ENCODE assay signal across 8 cellular contexts in genomic region chr7:43612599-43613589, GRCh38. TPM values are rescaled to one million over a fixed set of nuclear protein-coding genes. Genes with fewer than 3 reads are reported as not detected.
DNase-seq lines count a peak whose midpoint lies in the region; ATAC-seq and TF ChIP-seq lines count a peak whose summit lies in the region.

No MANE protein-coding gene starts in this region.

- peaks cover 42% of the 10 kb centered on the region for H3K36me3 ChIP-seq in CD8-positive, alpha-beta T cell (ENCODE audit: insufficient read depth, low read length)
- H3K36me3 ChIP-seq in left lung (peaks cover 0 to 62% of the 10 kb centered on the region in 2 donors), upper lobe of right lung (peaks cover 66% of the 10 kb centered on the region), thyroid gland (peaks cover 0 to 9% of the 10 kb centered on the region in 2 donors)

- TF ChIP-seq CTCF in CD8-positive, alpha-beta T cell (IDR thresholded peaks at IDR 0.05) = no peak
- TF ChIP-seq CTCF in left lung (IDR thresholded peaks at IDR 0.05) (no peak), upper lobe of right lung (IDR thresholded peaks at IDR 0.05) (no peak), thyroid gland (IDR thresholded peaks at IDR 0.05) (no peak)

- peaks cover 77% of the 10 kb centered on the region for H3K36me3 Mint-ChIP-seq in CD8-positive, alpha-beta T cell
- H3K36me3 Mint-ChIP-seq in T-cell = peaks cover 54% of the 10 kb centered on the region

- H3K9me3 Mint-ChIP-seq in CD8-positive, alpha-beta T cell = no peaks in the 10 kb centered on the region
- no peaks in the 10 kb centered on the region for H3K9me3 Mint-ChIP-seq in T-cell

- CTCF ChIA-PET in CD8-positive, alpha-beta T cell (lab: Charles Lee) = interaction anchor here (1.4 to 2.0 kb wide), 3 partner anchors 14 to 87 kb away, joined by 4 to 13 read pairs (median 5); partner anchors contain the start of gene STK17A
- CTCF ChIA-PET in T-cell (lab: Charles Lee) = interaction anchor here in 1 of 2 donors (0.5 to 3.0 kb wide), 7 partner anchors 8 to 87 kb away, joined by 3 to 30 read pairs (median 4); partner anchors contain the start of gene STK17A

- H3K27ac ChIP-seq in CD8-positive, alpha-beta T cell (ENCODE audit: low read depth, low read length) = no peak overlapping the region
- H3K27ac ChIP-seq in left lung = peak overlapping the region in 1 of 2 donors; percentile 57
- no peak overlapping the region for H3K27ac ChIP-seq in upper lobe of right lung
- no peak overlapping the region for H3K27ac ChIP-seq in thyroid gland

- H3K9me3 ChIP-seq in CD8-positive, alpha-beta T cell (ENCODE audit: low read length) = no peaks in the 10 kb centered on the region
- H3K9me3 ChIP-seq in left lung = no peaks in the 10 kb centered on the region
- no peaks in the 10 kb centered on the region for H3K9me3 ChIP-seq in upper lobe of right lung
- no peaks in the 10 kb centered on the region for H3K9me3 ChIP-seq in thyroid gland

- 70 to 77% methylated on average over 3 of the region's 3 CpGs for WGBS in thyroid gland, 2 donors

- no peak overlapping the region for H3K4me3 ChIP-seq in CD8-positive, alpha-beta T cell (ENCODE audit: low read depth, low read length)
- no peak overlapping the region for H3K4me3 ChIP-seq in left lung
- no peak overlapping the region for H3K4me3 ChIP-seq in upper lobe of right lung
- no peak overlapping the region for H3K4me3 ChIP-seq in thyroid gland (replicated peaks in 1 of 3)

- H3K27ac Mint-ChIP-seq in CD8-positive, alpha-beta T cell = peak overlapping the region; percentile 88
- H3K27ac Mint-ChIP-seq in T-cell = peak overlapping the region; percentile 80 to 87

- intact Hi-C loops in CD8-positive, alpha-beta T cell (cut with DNase I, micrococcal nuclease) = loop anchor here in 1 of 2 experiments (1.0 to 2.0 kb wide), 3 partner anchors 8 to 26 kb away; no protein-coding TSS in a partner anchor
- intact Hi-C loops in left lung (cut with DNase I) = no loop called here
- intact Hi-C loops in upper lobe of right lung (cut with DNase I) = no loop called here
- intact Hi-C loops in thyroid gland (cut with DNase I) = no loop called here

- no peak for DNase-seq in CD8-positive, alpha-beta T cell
- DNase-seq in T-cell (no peak), left lung (no peak), mucosa of gallbladder (ENCODE audit: low spot score) (no peak), upper lobe of right lung (no peak), thyroid gland (no peak), T-helper 9 cell (no peak)

- H3K4me1 Mint-ChIP-seq in CD8-positive, alpha-beta T cell (ENCODE audit: low read depth) = peaks cover 72% of the 10 kb centered on the region
- peaks cover 44 to 74% (median 55%) of the 10 kb centered on the region in 3 donors for H3K4me1 Mint-ChIP-seq in T-cell

- peak; percentile 39 for ATAC-seq in CD8-positive, alpha-beta T cell
- ATAC-seq in GM21528 (IDR thresholded peaks at IDR 0.05; ENCODE audit: low FRiP score, unreplicated experiment) = peak; percentile 56
- ATAC-seq in T-cell (replicated peaks in 1 of 4) = peak; percentile 20 to 33 (median 30)
- peak; percentile 24 for ATAC-seq in left lung
- ATAC-seq in upper lobe of right lung = no peak

- POLR2A ChIA-PET in CD8-positive, alpha-beta T cell (lab: Charles Lee) = interaction anchor here (0.6 to 2.5 kb wide), 8 partner anchors 9 to 56 kb away, joined by 3 to 7 read pairs (median 3); partner anchors contain the start of gene STK17A
- POLR2A ChIA-PET in T-cell (lab: Charles Lee) = interaction anchor here (0.6 to 0.8 kb wide), 5 partner anchors 9 to 30 kb away, joined by 3 to 5 read pairs (median 3); partner anchors contain the start of gene STK17A (in 1 of the 2)

- H3K4me3 Mint-ChIP-seq in CD8-positive, alpha-beta T cell = peak overlapping the region; percentile 40
- peak overlapping the region in 2 of 3 donors; percentile 15 to 34 for H3K4me3 Mint-ChIP-seq in T-cell

- TF ChIP-seq POLR2A in thyroid gland (IDR thresholded peaks at IDR 0.05) = no peak

- no peaks in the 10 kb centered on the region for H3K27me3 ChIP-seq in CD8-positive, alpha-beta T cell (ENCODE audit: insufficient read depth, low read length)
- no peaks in the 10 kb centered on the region for H3K27me3 ChIP-seq in left lung
- H3K27me3 ChIP-seq in upper lobe of right lung = no peaks in the 10 kb centered on the region
- no peaks in the 10 kb centered on the region for H3K27me3 ChIP-seq in thyroid gland

- H3K4me1 ChIP-seq in CD8-positive, alpha-beta T cell (ENCODE audit: insufficient read depth, low read length) = peaks cover 87% of the 10 kb centered on the region
- H3K4me1 ChIP-seq in left lung (peaks cover 0 to 4% of the 10 kb centered on the region in 2 donors), upper lobe of right lung (no peaks in the 10 kb centered on the region), thyroid gland (peaks cover 0 to 3% of the 10 kb centered on the region in 2 donors)

- H3K27me3 Mint-ChIP-seq in CD8-positive, alpha-beta T cell (ENCODE audit: low read depth) = no peaks in the 10 kb centered on the region
- H3K27me3 Mint-ChIP-seq in T-cell = no peaks in the 10 kb centered on the region

RNA-seq across cellular contexts. Expression of gene STK17A, which starts 30.0 kb away (rescaled TPM):
- total RNA-seq in CD8-positive, alpha-beta T cell = 100 to 1,000 TPM; 301 to 311 TPM
- total RNA-seq in T-cell (100 to 1,000 TPM; 101 to 120 (median 117) TPM), left lung (10 to 100 TPM; 34.9 to 38.4 TPM), mucosa of gallbladder (16.1 TPM), upper lobe of right lung (35.4 TPM), thyroid gland (10 to 100 TPM in 3 of 4 donors, 1 to 10 TPM in 1; 7.9 to 22.9 (median 16.4) TPM)
